1 cellular context compared by ENCODE assay signal in the genomic region with DNA sequence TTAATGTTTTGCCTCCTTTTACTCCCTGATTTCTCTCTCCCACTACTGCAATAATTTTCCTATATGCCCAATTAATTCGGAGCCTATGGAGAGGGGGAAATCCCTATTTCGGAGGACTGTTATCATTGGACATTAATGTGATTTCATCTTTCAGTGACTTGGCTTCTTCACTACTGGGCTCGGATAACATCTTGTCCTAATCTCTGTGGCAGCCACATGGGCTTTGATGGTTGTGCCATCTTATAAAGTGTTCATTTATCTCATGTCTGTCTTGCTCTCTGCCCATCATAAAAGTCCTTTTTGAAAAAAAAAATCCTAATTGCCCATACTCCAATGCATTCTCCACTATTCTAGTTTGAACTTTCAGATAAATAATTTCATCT.
TF ChIP-seq lines count a peak whose summit lies in the region.

No MANE protein-coding gene starts in this region.

TF ChIP-seq in GM23338, 12 proteins besides CTCF, POLR2A, EP300 and RAD21:
- TF ChIP-seq, protein P1, sequence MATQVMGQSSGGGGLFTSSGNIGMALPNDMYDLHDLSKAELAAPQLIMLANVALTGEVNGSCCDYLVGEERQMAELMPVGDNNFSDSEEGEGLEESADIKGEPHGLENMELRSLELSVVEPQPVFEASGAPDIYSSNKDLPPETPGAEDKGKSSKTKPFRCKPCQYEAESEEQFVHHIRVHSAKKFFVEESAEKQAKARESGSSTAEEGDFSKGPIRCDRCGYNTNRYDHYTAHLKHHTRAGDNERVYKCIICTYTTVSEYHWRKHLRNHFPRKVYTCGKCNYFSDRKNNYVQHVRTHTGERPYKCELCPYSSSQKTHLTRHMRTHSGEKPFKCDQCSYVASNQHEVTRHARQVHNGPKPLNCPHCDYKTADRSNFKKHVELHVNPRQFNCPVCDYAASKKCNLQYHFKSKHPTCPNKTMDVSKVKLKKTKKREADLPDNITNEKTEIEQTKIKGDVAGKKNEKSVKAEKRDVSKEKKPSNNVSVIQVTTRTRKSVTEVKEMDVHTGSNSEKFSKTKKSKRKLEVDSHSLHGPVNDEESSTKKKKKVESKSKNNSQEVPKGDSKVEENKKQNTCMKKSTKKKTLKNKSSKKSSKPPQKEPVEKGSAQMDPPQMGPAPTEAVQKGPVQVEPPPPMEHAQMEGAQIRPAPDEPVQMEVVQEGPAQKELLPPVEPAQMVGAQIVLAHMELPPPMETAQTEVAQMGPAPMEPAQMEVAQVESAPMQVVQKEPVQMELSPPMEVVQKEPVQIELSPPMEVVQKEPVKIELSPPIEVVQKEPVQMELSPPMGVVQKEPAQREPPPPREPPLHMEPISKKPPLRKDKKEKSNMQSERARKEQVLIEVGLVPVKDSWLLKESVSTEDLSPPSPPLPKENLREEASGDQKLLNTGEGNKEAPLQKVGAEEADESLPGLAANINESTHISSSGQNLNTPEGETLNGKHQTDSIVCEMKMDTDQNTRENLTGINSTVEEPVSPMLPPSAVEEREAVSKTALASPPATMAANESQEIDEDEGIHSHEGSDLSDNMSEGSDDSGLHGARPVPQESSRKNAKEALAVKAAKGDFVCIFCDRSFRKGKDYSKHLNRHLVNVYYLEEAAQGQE (IDR thresholded peaks at IDR 0.05; ENCODE audit: unreplicated experiment), result no peak
- TF ChIP-seq JUNB (IDR thresholded peaks at IDR 0.05; ENCODE audit: unreplicated experiment) (no peak), EZH2phosphoT487 (IDR thresholded peaks at IDR 0.05; ENCODE audit: unreplicated experiment) (no peak), STAT1 (IDR thresholded peaks at IDR 0.05; ENCODE audit: unreplicated experiment) (no peak), EZH2 (IDR thresholded peaks at IDR 0.05; ENCODE audit: low read depth, unreplicated experiment) (no peak), POLR2AphosphoS5 (IDR thresholded peaks at IDR 0.05; ENCODE audit: low read depth) (no peak), ZNF462 (CRISPR knock-in tag; IDR thresholded peaks at IDR 0.05) (no peak), CREB1 (CRISPR knock-in tag; IDR thresholded peaks at IDR 0.05; ENCODE audit: low read depth) (no peak), NANOG (IDR thresholded peaks at IDR 0.05; ENCODE audit: borderline replicate concordance) (no peak), ETS1 (IDR thresholded peaks at IDR 0.05) (no peak)
